In the genomic region with DNA sequence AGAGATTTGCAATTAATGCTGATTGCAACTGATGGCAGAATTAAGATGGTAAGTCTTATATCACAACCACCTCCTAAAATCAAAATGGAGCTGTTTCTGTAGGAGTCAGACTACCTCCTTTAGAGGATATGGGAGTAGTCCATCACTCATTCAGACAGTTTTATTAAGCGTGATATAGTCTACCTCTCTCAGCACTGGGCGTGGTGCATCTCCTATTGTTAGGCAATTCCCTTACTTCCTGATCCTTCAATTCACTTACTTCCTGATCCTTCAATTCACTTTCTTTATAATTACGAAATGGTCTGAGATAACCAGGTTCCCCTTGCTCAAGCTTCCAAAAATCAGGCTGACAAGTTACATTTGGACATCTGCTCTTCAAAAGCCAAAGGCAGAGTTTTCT, we compare ENCODE assay signal across 11 cellular contexts. TPM values are rescaled to one million over a fixed set of nuclear protein-coding genes. Genes with fewer than 3 reads are reported as not detected.
DNase-seq lines count a peak whose midpoint lies in the region; TF ChIP-seq lines count a peak whose summit lies in the region.
"Had no signal": no experiment of that assay in that cellular context is flagged by ENCODE, and none has a peak within 500 bp of the region (broad histone marks: within the 10 kb centered on the region; RNA-seq: fewer than 3 reads in every experiment).

No MANE protein-coding gene starts in this region.

- H4K8ac ChIP-seq in mesenchymal stem cell (ENCODE audit: low read length): no peak overlapping the region

- no peaks in the 10 kb centered on the region for H3K27me3 Mint-ChIP-seq in MCF 10A (ENCODE audit: insufficient read depth, unreplicated experiment)
- H3K27me3 Mint-ChIP-seq in activated naive CD8-positive, alpha-beta T cell treated with anti-CD3 and anti-CD28 coated beads for 36 hours: no peaks in the 10 kb centered on the region
- no peaks in the 10 kb centered on the region for H3K27me3 Mint-ChIP-seq in chondrocyte (ENCODE audit: low read depth)
- H3K27me3 Mint-ChIP-seq: effector memory CD8-positive, alpha-beta T cell had no signal

- intact Hi-C loops in A673 (cut with micrococcal nuclease; ENCODE audit: unreplicated experiment) (no loop called here), MCF 10A (cut with micrococcal nuclease) (no loop called here)

- no peak overlapping the region for H2BK15ac ChIP-seq in mesenchymal stem cell (ENCODE audit: low read depth, poor library complexity, severe bottlenecking)

- H2AFZ ChIP-seq in mesenchymal stem cell (ENCODE audit: low read depth, low read length): no peak overlapping the region

- no peak overlapping the region for H2BK120ac ChIP-seq in mesenchymal stem cell (ENCODE audit: low read depth, low read length)

- DNase-seq in A673 (ENCODE audit: low spot score): peak; percentile 95
- peak; percentile 37 for DNase-seq in NB4 (ENCODE audit: low read depth)
- peak; percentile 78 for DNase-seq in MCF 10A (ENCODE audit: unreplicated experiment)
- DNase-seq in mesenchymal stem cell: no peak
- no peak for DNase-seq in NCI-H82 (lab: John Stamatoyannopoulos, UW)
- no peak for DNase-seq in activated naive CD8-positive, alpha-beta T cell treated with anti-CD3 and anti-CD28 coated beads for 36 hours
- no peak for DNase-seq in chondrocyte (ENCODE audit: low spot score)
- no peak for DNase-seq in DMS 273 (lab: John Stamatoyannopoulos, UW; ENCODE audit: unreplicated experiment)
- DNase-seq: activated naive CD4-positive, alpha-beta T cell; effector memory CD8-positive, alpha-beta T cell; Karpas-422 had no signal

- H2AK5ac ChIP-seq in mesenchymal stem cell (ENCODE audit: low read length, severe bottlenecking): no peak overlapping the region

- H3K36me3 Mint-ChIP-seq in MCF 10A (ENCODE audit: insufficient read depth, unreplicated experiment) (no peaks in the 10 kb centered on the region), chondrocyte (ENCODE audit: low read depth) (peaks cover 2% of the 10 kb centered on the region)
- H3K36me3 Mint-ChIP-seq in activated naive CD8-positive, alpha-beta T cell treated with anti-CD3 and anti-CD28 coated beads for 36 hours: no peaks in the 10 kb centered on the region

- no peaks in the 10 kb centered on the region for H3K27me3 ChIP-seq in A673 (replicated peaks; ENCODE audit: insufficient read depth, low read depth, low read length, poor library complexity)
- no peaks in the 10 kb centered on the region for H3K27me3 ChIP-seq in mesenchymal stem cell (ENCODE audit: control insufficient read depth in 1 of 2, insufficient read depth in 1 of 2, low read length in 2 of 2)

- H3K4me3 ChIP-seq in A673 (ENCODE audit: low read depth, low read length, poor library complexity, severe bottlenecking) (no peak overlapping the region), NB4 (ENCODE audit: low read depth, low read length) (no peak overlapping the region), mesenchymal stem cell (ENCODE audit: insufficient read depth in 1 of 2, low read depth in 1 of 2, low read length in 2 of 2) (no peak overlapping the region)

- H3K4me1 ChIP-seq in A673 (ENCODE audit: insufficient read depth, low read length, poor library complexity, severe bottlenecking): peaks cover 91% of the 10 kb centered on the region
- peaks cover 4% of the 10 kb centered on the region for H3K4me1 ChIP-seq in mesenchymal stem cell (ENCODE audit: control insufficient read depth, insufficient read depth, low read depth, low read length)

- H3K4me1 Mint-ChIP-seq in MCF 10A (ENCODE audit: insufficient read depth, unreplicated experiment): peaks cover 21% of the 10 kb centered on the region
- peaks cover 14% of the 10 kb centered on the region for H3K4me1 Mint-ChIP-seq in activated naive CD8-positive, alpha-beta T cell treated with anti-CD3 and anti-CD28 coated beads for 36 hours
- peaks cover 89% of the 10 kb centered on the region for H3K4me1 Mint-ChIP-seq in chondrocyte (ENCODE audit: low read depth)

- H3K27ac ChIP-seq in A673 (ENCODE audit: low read depth, low read length, poor library complexity, severe bottlenecking): peak overlapping the region; percentile 89
- no peak overlapping the region for H3K27ac ChIP-seq in mesenchymal stem cell (ENCODE audit: low read length, poor library complexity, severe bottlenecking)

- POLR2A ChIA-PET in A673 (lab: Charles Lee; ENCODE audit: low non-redundant PET) (no interaction called here), MCF 10A (lab: Yijun Ruan, JAX) (interaction anchor here (0.9 to 2.7 kb wide), 12 partner anchors 9 to 148 kb away, joined by 3 to 15 read pairs (median 6); no protein-coding TSS in a partner anchor)

- peaks cover 34% of the 10 kb centered on the region for H3K79me1 ChIP-seq in mesenchymal stem cell (replicated peaks; ENCODE audit: low read length, poor library complexity, severe bottlenecking)

- H3K9me3 Mint-ChIP-seq in MCF 10A (ENCODE audit: unreplicated experiment) (no peaks in the 10 kb centered on the region), chondrocyte (ENCODE audit: low read depth) (no peaks in the 10 kb centered on the region)
- H3K9me3 Mint-ChIP-seq in activated naive CD8-positive, alpha-beta T cell treated with anti-CD3 and anti-CD28 coated beads for 36 hours: no peaks in the 10 kb centered on the region
- H3K9me3 Mint-ChIP-seq: effector memory CD8-positive, alpha-beta T cell had no signal

- H3K14ac ChIP-seq in mesenchymal stem cell (ENCODE audit: low read length in 2 of 2): no peak overlapping the region

- WGBS in mesenchymal stem cell: 90% methylated on average over 3 of the region's 3 CpGs

- H3K4ac ChIP-seq in mesenchymal stem cell (ENCODE audit: low read depth in 1 of 2, low read length in 2 of 2): no peak overlapping the region

- no peak overlapping the region for H4K91ac ChIP-seq in mesenchymal stem cell (ENCODE audit: low read length)

- H3K36me3 ChIP-seq in A673 (ENCODE audit: insufficient read depth, low read length, poor library complexity, severe bottlenecking) (peaks cover 6% of the 10 kb centered on the region), mesenchymal stem cell (ENCODE audit: control insufficient read depth in 1 of 2, insufficient read depth in 2 of 2, low read depth in 1 of 2, low read length in 2 of 2) (peaks cover 3 to 8% of the 10 kb centered on the region in 2 experiments)

- peak overlapping the region; percentile 49 for H3K27ac Mint-ChIP-seq in MCF 10A (ENCODE audit: low read depth, unreplicated experiment)
- no peak overlapping the region for H3K27ac Mint-ChIP-seq in activated naive CD8-positive, alpha-beta T cell treated with anti-CD3 and anti-CD28 coated beads for 36 hours
- H3K27ac Mint-ChIP-seq in chondrocyte (ENCODE audit: unreplicated experiment): no peak overlapping the region
- H3K27ac Mint-ChIP-seq: effector memory CD8-positive, alpha-beta T cell had no signal

- TF ChIP-seq CTCF in A673 (conservative IDR thresholded peaks at IDR 0.05; ENCODE audit: low read depth, low read length) (no peak), NB4 (IDR thresholded peaks at IDR 0.05; ENCODE audit: low read depth, low read length) (no peak), MCF 10A (IDR thresholded peaks at IDR 0.05; ENCODE audit: unreplicated experiment) (no peak), chondrocyte (IDR thresholded peaks at IDR 0.05) (no peak)

- CTCF ChIA-PET in A673 (lab: Charles Lee): no interaction called here
- CTCF ChIA-PET in MCF 10A (lab: Yijun Ruan, JAX): interaction anchor here (0.7 to 1.4 kb wide), 5 partner anchors 10 to 77 kb away, joined by 3 to 8 read pairs (median 4); no protein-coding TSS in a partner anchor

- H3K4me2 ChIP-seq in mesenchymal stem cell (ENCODE audit: low read length, poor library complexity, severe bottlenecking): no peak overlapping the region

- no peak overlapping the region for H2BK12ac ChIP-seq in mesenchymal stem cell (ENCODE audit: low read length in 2 of 2)

- H3K4me3 Mint-ChIP-seq in MCF 10A (ENCODE audit: unreplicated experiment) (no peak overlapping the region), chondrocyte (ENCODE audit: unreplicated experiment) (no peak overlapping the region)
- no peak overlapping the region for H3K4me3 Mint-ChIP-seq in activated naive CD8-positive, alpha-beta T cell treated with anti-CD3 and anti-CD28 coated beads for 36 hours
- H3K4me3 Mint-ChIP-seq: effector memory CD8-positive, alpha-beta T cell had no signal

- H3K18ac ChIP-seq in mesenchymal stem cell (ENCODE audit: low read depth in 1 of 2, low read length in 2 of 2): no peak overlapping the region

- no peak for TF ChIP-seq POLR2A in NB4 (IDR thresholded peaks at IDR 0.05; ENCODE audit: extremely low read depth, insufficient read length)

- H3K9me3 ChIP-seq in A673 (ENCODE audit: low read depth, low read length, poor library complexity, severe bottlenecking): no peaks in the 10 kb centered on the region
- no peaks in the 10 kb centered on the region for H3K9me3 ChIP-seq in mesenchymal stem cell (ENCODE audit: control insufficient read depth, low read length)

- H3K23ac ChIP-seq in mesenchymal stem cell (ENCODE audit: low read length in 2 of 2): no peak overlapping the region

- no peak overlapping the region for H2BK5ac ChIP-seq in mesenchymal stem cell (ENCODE audit: low read depth, low read length, poor library complexity, severe bottlenecking)

- BruUV-seq in A673 (replicated peaks; lab: Mats Ljungman, UMichigan): no TSS peak
- BruUV-seq in MCF 10A (replicated peaks; lab: Mats Ljungman, UMichigan): no TSS peak

- H3K9ac ChIP-seq in mesenchymal stem cell (ENCODE audit: low read length): peak overlapping the region; percentile 7

RNA-seq across cellular contexts. Expression of a gene that starts 31.9 kb away (rescaled TPM):
- total RNA-seq in A673 (2021): 35.6 and 39.3 TPM in 2 replicates
- 1.4 and 1.8 TPM in 2 replicates for total RNA-seq in MCF 10A (2022)
- polyA plus RNA-seq in mesenchymal stem cell (2013, experiment 1 of 2): 4.3 TPM
- polyA plus RNA-seq in mesenchymal stem cell (2013, experiment 2 of 2): 4.2 TPM
- total RNA-seq in activated naive CD8-positive, alpha-beta T cell treated with anti-CD3 and anti-CD28 coated beads for 36 hours: 1 to 10 TPM; 1.4 to 1.5 TPM
- total RNA-seq in chondrocyte: 28.1 to 38.3 TPM (median 35.4 TPM) in 3 replicates

Comparison
In these comparisons a context has a peak if more than half of its experiments do, and no peak if none do; other contexts are left out.
1. DNase-seq: peak in A673 (single experiment), NB4 (single experiment) and MCF 10A (single experiment); none in mesenchymal stem cell (single experiment), NCI-H82 (single experiment), activated naive CD8-positive, alpha-beta T cell treated with anti-CD3 and anti-CD28 coated beads for 36 hours (single experiment), chondrocyte (single experiment) and DMS 273 (single experiment).
2. RNA of a gene that starts 31.9 kb away (total RNA-seq): 35.6 to 39.3 TPM in A673 and 28.1 to 38.3 TPM in chondrocyte; 1.4 to 1.5 TPM in activated naive CD8-positive, alpha-beta T cell treated with anti-CD3 and anti-CD28 coated beads for 36 hours and 1.4 to 1.8 TPM in MCF 10A; every median in the first group is over 10 times any median in the second.